Comparison of ENCODE assay signal across 18 cellular contexts in genomic region chr16:89953671-89954406, GRCh38. TPM values are rescaled to one million over a fixed set of nuclear protein-coding genes. Genes with fewer than 3 reads are reported as not detected.
DNase-seq lines count a peak whose midpoint lies in the region; ATAC-seq, FAIRE-seq and TF ChIP-seq lines count a peak whose summit lies in the region.
"Had no signal": no experiment of that assay in that cellular context is flagged by ENCODE, and none has a peak within 500 bp of the region (broad histone marks: within the 10 kb centered on the region; RNA-seq: fewer than 3 reads in every experiment).

No MANE protein-coding gene starts in this region.

- peaks cover 49% of the 10 kb centered on the region for H3K36me3 Mint-ChIP-seq in dendritic cell treated with granulocyte-macrophage colony-stimulating factor and Interleukin-4, amounts not matched to agents 40 ng/mL and 50 ng/mL, for 4 days (ENCODE audit: low read depth)

- DNase-seq in NCI-H345 treated with DMSO at 0.1 percent for 48 hours (lab: John Stamatoyannopoulos, UW; ENCODE audit: unreplicated experiment) (no peak), RKO (ENCODE audit: low spot score) (no peak), ecto neural progenitor cell (ENCODE audit: low spot score) (no peak), kidney (no peak)
- DNase-seq: activated naive CD8-positive, alpha-beta T cell treated with anti-CD3 and anti-CD28 coated beads, Interleukin-2, amount 50 U/mL, for 24 hours; colonic mucosa; GDM1; GOT3; NCI-H1105 treated with DMSO at 0.1 percent for 48 hours; NCI-H774 had no signal

- H3K36me3 ChIP-seq in kidney (ENCODE audit: control insufficient read depth in 1 of 2, insufficient read depth in 2 of 2, low read length in 2 of 2): peaks cover 3 to 11% of the 10 kb centered on the region in 2 donors
- H3K36me3 ChIP-seq: colonic mucosa had no signal

- no peaks in the 10 kb centered on the region for H3K9me3 ChIP-seq in kidney (ENCODE audit: control insufficient read depth in 1 of 2, low read length in 2 of 2)
- H3K9me3 ChIP-seq: colonic mucosa had no signal

- H3K9me3 Mint-ChIP-seq in dendritic cell treated with granulocyte-macrophage colony-stimulating factor and Interleukin-4, amounts not matched to agents 40 ng/mL and 50 ng/mL, for 4 days: no peaks in the 10 kb centered on the region
- H3K9me3 Mint-ChIP-seq: activated naive CD8-positive, alpha-beta T cell treated with anti-CD3 and anti-CD28 coated beads, Interleukin-2, amount 50 U/mL, for 24 hours; T-helper 2 cell treated with Interferon-gamma antibody and Interleukin-4, amounts not matched to agents 5 μg/mL and 100 μg/mL, for 36 hours had no signal

- intact Hi-C loops in dendritic cell treated with granulocyte-macrophage colony-stimulating factor and Interleukin-4, amounts not matched to agents 40 ng/mL and 50 ng/mL, for 4 days (cut with micrococcal nuclease): no loop called here
- intact Hi-C loops in kidney (cut with DNase I): no loop called here

- no peak overlapping the region for H3K4me3 ChIP-seq in kidney (ENCODE audit: low read length in 2 of 2)
- H3K4me3 ChIP-seq: colonic mucosa had no signal

- peaks cover 9% of the 10 kb centered on the region for H3K27me3 Mint-ChIP-seq in dendritic cell treated with granulocyte-macrophage colony-stimulating factor and Interleukin-4, amounts not matched to agents 40 ng/mL and 50 ng/mL, for 4 days
- H3K27me3 Mint-ChIP-seq: activated naive CD8-positive, alpha-beta T cell treated with anti-CD3 and anti-CD28 coated beads, Interleukin-2, amount 50 U/mL, for 24 hours had no signal

- no peak for TF ChIP-seq CTCF in kidney (IDR thresholded peaks at IDR 0.05; ENCODE audit: borderline replicate concordance, extremely low read depth, insufficient read depth)

- no peak for FAIRE-seq in kidney (lab: Jason Lieb, UNC)
- FAIRE-seq: islet of Langerhans had no signal

- H3K4me1 ChIP-seq in kidney (ENCODE audit: control insufficient read depth in 1 of 2, insufficient read depth in 1 of 2, low read depth in 1 of 2, low read length in 2 of 2): peaks cover 0 to 3% of the 10 kb centered on the region in 2 donors

- H3K27ac Mint-ChIP-seq in dendritic cell treated with granulocyte-macrophage colony-stimulating factor and Interleukin-4, amounts not matched to agents 40 ng/mL and 50 ng/mL, for 4 days: peak overlapping the region; percentile 91
- H3K27ac Mint-ChIP-seq: activated naive CD8-positive, alpha-beta T cell treated with anti-CD3 and anti-CD28 coated beads, Interleukin-2, amount 50 U/mL, for 24 hours; T-helper 2 cell treated with Interferon-gamma antibody and Interleukin-4, amounts not matched to agents 5 μg/mL and 100 μg/mL, for 36 hours had no signal

- ATAC-seq in GM18511 (IDR thresholded peaks at IDR 0.05; ENCODE audit: unreplicated experiment) (peak; percentile 72), GM21529 (IDR thresholded peaks at IDR 0.05; ENCODE audit: unreplicated experiment) (peak; percentile 73), HG03432 (IDR thresholded peaks at IDR 0.05; ENCODE audit: unreplicated experiment) (peak; percentile 59)
- ATAC-seq: activated naive CD8-positive, alpha-beta T cell treated with anti-CD3 and anti-CD28 coated beads, Interleukin-2, amount 50 U/mL, for 24 hours had no signal

- no peak overlapping the region for H3K9ac ChIP-seq in kidney (ENCODE audit: low read length in 2 of 2)

- H3K4me1 Mint-ChIP-seq in dendritic cell treated with granulocyte-macrophage colony-stimulating factor and Interleukin-4, amounts not matched to agents 40 ng/mL and 50 ng/mL, for 4 days (ENCODE audit: low read depth): peaks cover 79% of the 10 kb centered on the region

- no peak overlapping the region for H3K4me3 Mint-ChIP-seq in dendritic cell treated with granulocyte-macrophage colony-stimulating factor and Interleukin-4, amounts not matched to agents 40 ng/mL and 50 ng/mL, for 4 days
- H3K4me3 Mint-ChIP-seq: activated naive CD8-positive, alpha-beta T cell treated with anti-CD3 and anti-CD28 coated beads, Interleukin-2, amount 50 U/mL, for 24 hours; T-helper 2 cell treated with Interferon-gamma antibody and Interleukin-4, amounts not matched to agents 5 μg/mL and 100 μg/mL, for 36 hours had no signal

- H3K27ac ChIP-seq in kidney (ENCODE audit: low read depth in 2 of 2, low read length in 2 of 2): no peak overlapping the region
- H3K27ac ChIP-seq: C4-2B, colonic mucosa, HL-60 had no signal

RNA-seq across cellular contexts. Expression of gene DEF8, which starts 5.3 kb away (rescaled TPM):
- total RNA-seq in kidney: 66.2 TPM
- 39.3 TPM for polyA plus RNA-seq in kidney (ENCODE audit: insufficient read depth, low read depth, low replicate concordance)

RNA-seq across cellular contexts. Expression of gene TUBB3, which starts 30.7 kb away (rescaled TPM):
- 35.0 TPM for total RNA-seq in kidney
- 3.4 TPM for polyA plus RNA-seq in kidney (ENCODE audit: insufficient read depth, low read depth, low replicate concordance)

RNA-seq across cellular contexts. Expression of gene MC1R, which starts 35.2 kb away (rescaled TPM):
- total RNA-seq in kidney: 13.5 TPM
- polyA plus RNA-seq in kidney (ENCODE audit: insufficient read depth, low read depth, low replicate concordance): 2.1 TPM
